ENCODE assay signal across 8 cellular contexts in the genomic region with DNA sequence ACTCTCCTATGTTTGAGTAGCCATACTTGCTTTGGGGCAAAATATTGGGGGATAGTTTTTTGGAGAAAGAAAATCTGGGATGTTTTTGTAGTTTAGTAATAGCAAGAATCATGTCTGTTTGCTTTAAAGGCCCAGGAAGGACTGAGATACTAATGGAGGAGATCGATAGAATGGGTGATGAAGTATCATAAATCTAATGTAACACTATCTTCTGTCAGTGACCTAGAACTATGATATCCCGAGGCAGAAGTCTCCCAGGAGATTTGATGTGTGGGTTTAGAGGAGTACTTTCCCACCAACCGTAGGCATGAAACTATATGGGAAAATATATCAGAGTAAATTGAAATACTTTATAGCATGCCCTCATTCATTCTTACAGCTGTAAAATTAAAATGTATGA. TPM values are rescaled to one million over a fixed set of nuclear protein-coding genes. Genes with fewer than 3 reads are reported as not detected.
A peak's percentile ranks its signal among the peaks of the same experiment; 100 is the strongest.
DNase-seq lines count a peak whose midpoint lies in the region; TF ChIP-seq lines count a peak whose summit lies in the region.

No MANE protein-coding gene starts in this region.

- peak overlapping the region; percentile 94 for H3K27ac Mint-ChIP-seq in dendritic cell treated with granulocyte-macrophage colony-stimulating factor and Interleukin-4, amounts not matched to agents 40 ng/mL and 50 ng/mL, for 4 days
- no peak overlapping the region for H3K27ac Mint-ChIP-seq in neural progenitor cell

- H3F3A ChIP-seq in Loucy (ENCODE audit: low read depth) (no peaks in the 10 kb centered on the region), neural progenitor cell (ENCODE audit: low read depth) (peaks cover 5% of the 10 kb centered on the region)

- H3K4me2 ChIP-seq in BLaER1 treated with 17β-estradiol and CSF1 and Interleukin-3, amounts not matched to agents 10 nM and 100 nM: peak overlapping the region; percentile 73 to 97 (median 82)
- H3K4me2 ChIP-seq in Loucy (ENCODE audit: low read depth, low read length, poor library complexity, severe bottlenecking) (peak overlapping the region; percentile 78), neural progenitor cell (peak overlapping the region; percentile 75)

- peaks cover 39% of the 10 kb centered on the region for H3K4me1 Mint-ChIP-seq in dendritic cell treated with granulocyte-macrophage colony-stimulating factor and Interleukin-4, amounts not matched to agents 40 ng/mL and 50 ng/mL, for 4 days (ENCODE audit: low read depth)
- H3K4me1 Mint-ChIP-seq in neural progenitor cell: peaks cover 23% of the 10 kb centered on the region

- peak overlapping the region; percentile 56 to 76 (median 60) for H3K4me3 ChIP-seq in BLaER1 treated with 17β-estradiol and CSF1 and Interleukin-3, amounts not matched to agents 10 nM and 100 nM
- H3K4me3 ChIP-seq in Loucy (ENCODE audit: low read length, poor library complexity, severe bottlenecking): peak overlapping the region; percentile 78
- peak overlapping the region; percentile 51 for H3K4me3 ChIP-seq in neural progenitor cell

- intact Hi-C loops in dendritic cell treated with granulocyte-macrophage colony-stimulating factor and Interleukin-4, amounts not matched to agents 40 ng/mL and 50 ng/mL, for 4 days (cut with micrococcal nuclease): no loop called here

- peaks cover 50% of the 10 kb centered on the region for H3K79me2 ChIP-seq in Loucy (ENCODE audit: insufficient read depth, low read length)
- no peaks in the 10 kb centered on the region for H3K79me2 ChIP-seq in neural progenitor cell (ENCODE audit: low read depth)

- peak overlapping the region; percentile 59 to 91 (median 80) for H3K27ac ChIP-seq in BLaER1 treated with 17β-estradiol and CSF1 and Interleukin-3, amounts not matched to agents 10 nM and 100 nM
- no peak overlapping the region for H3K27ac ChIP-seq in neural progenitor cell

- TF ChIP-seq CTCF in Loucy (conservative IDR thresholded peaks at IDR 0.05; ENCODE audit: low read length) (no peak), neural progenitor cell (IDR thresholded peaks at IDR 0.05) (no peak)

- peaks cover 0 to 22% (median 3%) of the 10 kb centered on the region in 11 experiments; a peak in 8 of 22 replicates for H3K36me3 ChIP-seq in BLaER1 treated with 17β-estradiol and CSF1 and Interleukin-3, amounts not matched to agents 10 nM and 100 nM
- H3K36me3 ChIP-seq in Loucy (ENCODE audit: insufficient read depth, low read length) (no peaks in the 10 kb centered on the region), neural progenitor cell (no peaks in the 10 kb centered on the region)

- peak overlapping the region; percentile 66 for H3K4me3 Mint-ChIP-seq in dendritic cell treated with granulocyte-macrophage colony-stimulating factor and Interleukin-4, amounts not matched to agents 40 ng/mL and 50 ng/mL, for 4 days
- H3K4me3 Mint-ChIP-seq in neural progenitor cell: peak overlapping the region; percentile 85

- H2AFZ ChIP-seq in Loucy (ENCODE audit: low read length): no peak overlapping the region
- no peak overlapping the region for H2AFZ ChIP-seq in neural progenitor cell (replicated peaks)

- H3K4me1 ChIP-seq in BLaER1 treated with 17β-estradiol and CSF1 and Interleukin-3, amounts not matched to agents 10 nM and 100 nM: peaks cover 37 to 73% (median 51%) of the 10 kb centered on the region in 10 experiments
- H3K4me1 ChIP-seq in Loucy (ENCODE audit: insufficient read depth, low read length, poor library complexity, severe bottlenecking) (peaks cover 52% of the 10 kb centered on the region), neural progenitor cell (peaks cover 19% of the 10 kb centered on the region)

- no peaks in the 10 kb centered on the region for H3K9me3 Mint-ChIP-seq in dendritic cell treated with granulocyte-macrophage colony-stimulating factor and Interleukin-4, amounts not matched to agents 40 ng/mL and 50 ng/mL, for 4 days
- no peaks in the 10 kb centered on the region for H3K9me3 Mint-ChIP-seq in neural progenitor cell

- H3K9ac ChIP-seq in BLaER1 treated with 17β-estradiol and CSF1 and Interleukin-3, amounts not matched to agents 10 nM and 100 nM: peak overlapping the region; percentile 71 to 87 (median 81)
- H3K9ac ChIP-seq in Loucy (ENCODE audit: low read depth, low read length, poor library complexity, severe bottlenecking): peak overlapping the region; percentile 83
- H3K9ac ChIP-seq in neural progenitor cell: no peak overlapping the region

- H3K36me3 Mint-ChIP-seq in dendritic cell treated with granulocyte-macrophage colony-stimulating factor and Interleukin-4, amounts not matched to agents 40 ng/mL and 50 ng/mL, for 4 days (ENCODE audit: low read depth): peaks cover 6% of the 10 kb centered on the region
- H3K36me3 Mint-ChIP-seq in neural progenitor cell: no peaks in the 10 kb centered on the region

- H3K27me3 Mint-ChIP-seq in dendritic cell treated with granulocyte-macrophage colony-stimulating factor and Interleukin-4, amounts not matched to agents 40 ng/mL and 50 ng/mL, for 4 days: no peaks in the 10 kb centered on the region
- H3K27me3 Mint-ChIP-seq in neural progenitor cell (ENCODE audit: insufficient read depth, low read depth): no peaks in the 10 kb centered on the region

- no peaks in the 10 kb centered on the region for H3K9me2 ChIP-seq in Loucy (replicated peaks; ENCODE audit: low read depth, low read length)

- DNase-seq in neural progenitor cell (ENCODE audit: low spot score) (no peak), COLO829 (ENCODE audit: low spot score) (no peak), T-helper 9 cell (no peak), SKM-1 (lab: John Stamatoyannopoulos, UW; ENCODE audit: unreplicated experiment) (no peak), SIG-M5 treated with dmso at 0.1 percent for 504 hours (lab: John Stamatoyannopoulos, UW; ENCODE audit: unreplicated experiment) (no peak)

- peaks cover 0 to 24% (median 0%) of the 10 kb centered on the region in 11 experiments; a peak in 1 of 22 replicates for H4K20me1 ChIP-seq in BLaER1 treated with 17β-estradiol and CSF1 and Interleukin-3, amounts not matched to agents 10 nM and 100 nM
- no peaks in the 10 kb centered on the region for H4K20me1 ChIP-seq in Loucy (ENCODE audit: insufficient read depth, low read length, poor library complexity, severe bottlenecking)
- no peaks in the 10 kb centered on the region for H4K20me1 ChIP-seq in neural progenitor cell (ENCODE audit: low read depth)

- no peaks in the 10 kb centered on the region for H3K27me3 ChIP-seq in BLaER1 treated with 17β-estradiol and CSF1 and Interleukin-3, amounts not matched to agents 10 nM and 100 nM
- H3K27me3 ChIP-seq in Loucy (ENCODE audit: insufficient read depth, low read length, poor library complexity, severe bottlenecking) (no peaks in the 10 kb centered on the region), neural progenitor cell (no peaks in the 10 kb centered on the region)

- no peaks in the 10 kb centered on the region for H3K9me3 ChIP-seq in BLaER1 treated with 17β-estradiol and CSF1 and Interleukin-3, amounts not matched to agents 10 nM and 100 nM (replicated peaks in 1 of 11)
- no peaks in the 10 kb centered on the region for H3K9me3 ChIP-seq in Loucy (ENCODE audit: insufficient read depth, low read depth, low read length)
- H3K9me3 ChIP-seq in neural progenitor cell (ENCODE audit: low read depth): no peaks in the 10 kb centered on the region

RNA-seq across cellular contexts. Expression of a gene that starts 21.0 kb away (rescaled TPM):
- total RNA-seq in neural progenitor cell (ENCODE audit: low replicate concordance): 14.7 and 19.7 TPM in 2 replicates

RNA-seq across cellular contexts. Expression of a gene that starts 49.3 kb away (rescaled TPM):
- total RNA-seq in neural progenitor cell (ENCODE audit: low replicate concordance): 9.4 and 9.6 TPM in 2 replicates
